Comparison of ENCODE assay signal across 22 cellular contexts in genomic region chr3:159760056-159760455, GRCh38.
DNase-seq lines count a peak whose midpoint lies in the region; ATAC-seq and TF ChIP-seq lines count a peak whose summit lies in the region.
"Had no signal": no experiment of that assay in that cellular context is flagged by ENCODE, and none has a peak within 500 bp of the region (broad histone marks: within the 10 kb centered on the region; RNA-seq: fewer than 3 reads in every experiment).

No MANE protein-coding gene starts in this region.

- no peaks in the 10 kb centered on the region; the same call in 1 of the 2 replicates for H3K79me2 ChIP-seq in SK-N-SH (ENCODE audit: insufficient read depth)

- peak overlapping the region; percentile 33; the same call in 1 of the 2 replicates for H2AFZ ChIP-seq in SK-N-SH (ENCODE audit: low read depth)

- H3K36me3 ChIP-seq in SK-N-SH (replicated peaks in 1 of 2; ENCODE audit: control insufficient read depth in 1 of 2, insufficient read depth in 2 of 2, low read length in 1 of 2) (no peaks in the 10 kb centered on the region), tibial artery (peaks cover 0 to 7% (median 0%) of the 10 kb centered on the region in 3 donors)

- ATAC-seq in SK-N-SH treated with all-trans-retinoic acid at 6 μM for 48 hours (no peak), HG03196 (IDR thresholded peaks at IDR 0.05; ENCODE audit: unreplicated experiment) (no peak)
- ATAC-seq: HCT116, Panc1 had no signal

- H3F3A ChIP-seq in SK-N-SH (replicated peaks; ENCODE audit: insufficient read depth), result peaks cover 10% of the 10 kb centered on the region

- no peaks in the 10 kb centered on the region for H3K9me2 ChIP-seq in SK-N-SH

- no peak overlapping the region for H3K27ac ChIP-seq in SK-N-SH (ENCODE audit: low read depth in 2 of 2, low read length in 1 of 2)
- H3K27ac ChIP-seq in tibial artery, result peak overlapping the region in 1 of 2 donors; percentile 92
- H3K27ac ChIP-seq: 22Rv1 had no signal

- H3K9me3 ChIP-seq in SK-N-SH, result no peaks in the 10 kb centered on the region
- no peaks in the 10 kb centered on the region for H3K9me3 ChIP-seq in tibial artery

- H3K9ac ChIP-seq in SK-N-SH, result no peak overlapping the region

- CTCF ChIA-PET in SK-N-SH (lab: Yijun Ruan, JAX), result interaction anchor here (1.2 to 1.3 kb wide), 2 partner anchors 17 to 45 kb away, joined by 3 read pairs; no protein-coding TSS in a partner anchor

- TF ChIP-seq CTCF in SK-N-SH (IDR thresholded peaks at IDR 0.05) (no peak), fibroblast of villous mesenchyme (IDR thresholded peaks at IDR 0.05; ENCODE audit: insufficient read depth, low read depth, low read length) (no peak), GM20000 (IDR thresholded peaks at IDR 0.05; ENCODE audit: extremely low read depth, missing control alignments) (no peak), tibial artery (IDR thresholded peaks at IDR 0.05) (no peak)

- DNase-seq in SK-N-SH (no peak), NCI-H82 treated with DMSO at 0.1 percent for 48 hours (lab: John Stamatoyannopoulos, UW; ENCODE audit: unreplicated experiment) (peak; percentile 75), fibroblast of villous mesenchyme (ENCODE audit: low read depth) (peak; percentile 56), GM20000 (ENCODE audit: low spot score) (no peak), KG1 (lab: John Stamatoyannopoulos, UW) (no peak), tibial artery (no peak)
- DNase-seq: CD4-positive, CD25-positive, alpha-beta regulatory T cell; COR-L47; DMS153; GF-D8; GOT3; KBM-7; NCI-H1417; NCI-H187; NCI-H2107; NCI-H226; NCI-H526 had no signal

- POLR2A ChIA-PET in SK-N-SH (lab: Yijun Ruan, JAX), result no interaction called here

- no peak overlapping the region for H3K4me3 ChIP-seq in SK-N-SH (ENCODE audit: low read depth in 2 of 2, low read length in 1 of 2)
- no peak overlapping the region for H3K4me3 ChIP-seq in fibroblast of villous mesenchyme (ENCODE audit: low read depth, low read length)
- no peak overlapping the region for H3K4me3 ChIP-seq in tibial artery

- intact Hi-C loops in tibial artery (cut with DNase I; ENCODE audit: low total_unique reads), result no loop called here

- no peaks in the 10 kb centered on the region for H3K27me3 ChIP-seq in SK-N-SH (ENCODE audit: insufficient read depth)
- H3K27me3 ChIP-seq in tibial artery, result no peaks in the 10 kb centered on the region

- no peak for TF ChIP-seq EP300 in SK-N-SH (IDR thresholded peaks at IDR 0.05; ENCODE audit: borderline replicate concordance in 1 of 2, low read depth in 1 of 2, low read length in 1 of 2)

- no peak for TF ChIP-seq RAD21 in SK-N-SH (IDR thresholded peaks at IDR 0.05; ENCODE audit: low read length)

- H4K20me1 ChIP-seq in SK-N-SH (ENCODE audit: insufficient read depth), result no peaks in the 10 kb centered on the region

- H3K4me1 ChIP-seq in SK-N-SH (ENCODE audit: control insufficient read depth in 1 of 2, insufficient read depth in 2 of 2, low read depth in 1 of 2, low read length in 1 of 2) (peaks cover 25 to 28% of the 10 kb centered on the region in 2 experiments; a peak in 3 of 4 replicates), tibial artery (peaks cover 0 to 23% (median 16%) of the 10 kb centered on the region in 4 donors)

- H3K4me2 ChIP-seq in SK-N-SH, result no peak overlapping the region

TF ChIP-seq in SK-N-SH, 30 proteins besides CTCF, POLR2A, EP300 and RAD21 (continues in another document):
- TF ChIP-seq IRF3 (IDR thresholded peaks at IDR 0.05; ENCODE audit: low read depth, low read length) (no peak), RFX5 (IDR thresholded peaks at IDR 0.05; ENCODE audit: low read length) (no peak), REST (IDR thresholded peaks at IDR 0.05; ENCODE audit: low read depth, low read length) (no peak), SMC3 (IDR thresholded peaks at IDR 0.05; ENCODE audit: low read depth, low read length) (no peak), POLR2AphosphoS5 (IDR thresholded peaks at IDR 0.05; ENCODE audit: low read depth, low read length) (no peak), EZH2phosphoT487 (IDR thresholded peaks at IDR 0.05; ENCODE audit: borderline replicate concordance, low read depth) (no peak), TCF12 (IDR thresholded peaks at IDR 0.05) (no peak), GABPA (IDR thresholded peaks at IDR 0.05; ENCODE audit: low read depth) (no peak), YY1 (IDR thresholded peaks at IDR 0.05; ENCODE audit: low read depth) (no peak), FOXM1 (IDR thresholded peaks at IDR 0.05; ENCODE audit: low read depth) (no peak)

TF ChIP-seq in SK-N-SH treated with all-trans-retinoic acid at 6 μM for 48 hours, 23 proteins besides CTCF, POLR2A, EP300 and RAD21:
- no peak for TF ChIP-seq POU6F1 (CRISPR knock-in tag; IDR thresholded peaks at IDR 0.05; ENCODE audit: borderline replicate concordance, low read depth)
- TF ChIP-seq ZNF70 (CRISPR knock-in tag; IDR thresholded peaks at IDR 0.05), result no peak
- TF ChIP-seq BACH2 (CRISPR knock-in tag; IDR thresholded peaks at IDR 0.05; ENCODE audit: borderline replicate concordance), result no peak
- TF ChIP-seq ZC3H10 (CRISPR knock-in tag; IDR thresholded peaks at IDR 0.05), result no peak
- no peak for TF ChIP-seq ZNF565 (CRISPR knock-in tag; conservative IDR thresholded peaks at IDR 0.05; ENCODE audit: low read depth)
- no peak for TF ChIP-seq SNAI2 (CRISPR knock-in tag; IDR thresholded peaks at IDR 0.05)
- TF ChIP-seq ISL1 (CRISPR knock-in tag; IDR thresholded peaks at IDR 0.05), result no peak
- no peak for TF ChIP-seq ESRRG (CRISPR knock-in tag; IDR thresholded peaks at IDR 0.05)
- no peak for TF ChIP-seq TOX (CRISPR knock-in tag; IDR thresholded peaks at IDR 0.05; ENCODE audit: borderline replicate concordance)
- TF ChIP-seq OSR1 (CRISPR knock-in tag; IDR thresholded peaks at IDR 0.05), result no peak
- TF ChIP-seq CREB5 (CRISPR knock-in tag; IDR thresholded peaks at IDR 0.05; ENCODE audit: low read depth), result no peak
- TF ChIP-seq TSHZ2 (CRISPR knock-in tag; IDR thresholded peaks at IDR 0.05), result no peak

Comparison
In these comparisons a context has a peak if more than half of its experiments do, and no peak if none do; other contexts are left out.
1. DNase-seq: peak in NCI-H82 treated with DMSO at 0.1 percent for 48 hours (single experiment) and fibroblast of villous mesenchyme (single experiment); none in SK-N-SH (single experiment), GM20000 (single experiment), KG1 (single experiment) and tibial artery (0 of 2).